In the genomic region with DNA sequence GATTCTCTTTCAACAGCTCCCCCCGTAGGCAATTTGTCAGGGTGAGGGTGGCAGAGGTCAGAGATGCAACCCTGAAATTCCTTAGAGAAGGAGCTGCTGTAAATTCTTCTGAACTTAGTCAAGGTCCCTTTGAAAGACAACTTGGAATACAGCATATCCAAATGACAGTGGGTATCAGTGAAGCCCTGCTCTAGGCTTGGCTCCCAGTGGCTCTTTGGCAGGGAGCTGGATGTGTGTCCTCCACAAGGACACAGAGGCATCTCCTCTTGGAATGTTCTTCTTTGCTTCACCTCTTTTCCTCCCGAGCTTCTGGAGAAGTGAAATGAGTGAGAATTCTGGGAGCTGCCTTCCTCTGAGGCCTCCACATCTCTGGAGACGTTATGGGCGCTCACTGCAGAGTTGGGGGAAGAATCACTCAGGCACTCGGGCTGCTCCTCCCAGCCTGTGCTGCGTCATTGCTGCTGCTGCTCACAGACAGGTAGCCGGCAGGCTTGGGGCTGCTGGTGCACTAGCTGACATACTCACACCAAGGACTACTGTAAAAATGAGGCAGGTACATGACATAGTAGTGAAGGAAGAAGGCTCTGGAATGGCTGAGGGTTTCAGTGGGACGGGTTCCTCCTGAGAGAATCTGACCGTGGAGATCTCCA, we compare ENCODE assay signal across 26 cellular contexts. TPM values are rescaled to one million over a fixed set of nuclear protein-coding genes. Genes with fewer than 3 reads are reported as not detected.
DNase-seq lines count a peak whose midpoint lies in the region; ATAC-seq, FAIRE-seq and TF ChIP-seq lines count a peak whose summit lies in the region.
"Had no signal": no experiment of that assay in that cellular context is flagged by ENCODE, and none has a peak within 500 bp of the region (broad histone marks: within the 10 kb centered on the region; RNA-seq: fewer than 3 reads in every experiment).

No MANE protein-coding gene starts in this region.

- H3K27me3 ChIP-seq in HepG2 (ENCODE audit: control insufficient read depth in 1 of 2, insufficient read depth in 2 of 2, low read length in 2 of 2): no peaks in the 10 kb centered on the region
- H3K27me3 ChIP-seq in right lobe of liver: no peaks in the 10 kb centered on the region
- H3K27me3 ChIP-seq in PC-3 (ENCODE audit: low read length): no peaks in the 10 kb centered on the region
- H3K27me3 ChIP-seq: BLaER1, breast epithelium, thyroid gland had no signal

- no peaks in the 10 kb centered on the region for H3K9me3 ChIP-seq in HepG2 (ENCODE audit: low read length)
- no peaks in the 10 kb centered on the region for H3K9me3 ChIP-seq in right lobe of liver
- H3K9me3 ChIP-seq in PC-3 (ENCODE audit: low read length): no peaks in the 10 kb centered on the region
- H3K9me3 ChIP-seq: A549, breast epithelium, thyroid gland had no signal

- no peaks in the 10 kb centered on the region for H3K9me3 Mint-ChIP-seq in mesothelial cell of epicardium
- H3K9me3 Mint-ChIP-seq: dendritic cell treated with granulocyte-macrophage colony-stimulating factor and Interleukin-4, amounts not matched to agents 40 ng/mL and 50 ng/mL, for 4 days; stimulated activated memory B cell treated with anti-CD40 and anti-IgM and Interleukin-4, amounts not matched to agents 10 μg/mL and 1 μg/mL and 100 μg/mL, for 72 hours had no signal

- in situ Hi-C loops in HepG2 (cut with HindIII; ENCODE audit: extremely low pct_ligation_motif_present, low pct_unique_long_range_greater_than_20kb): no loop called here

- H3K4me3 ChIP-seq in HepG2 (replicated peaks in 1 of 3; ENCODE audit: insufficient read depth in 1 of 3, low read depth in 2 of 3, low read length in 3 of 3) (no peak overlapping the region), right lobe of liver (no peak overlapping the region), PC-3 (ENCODE audit: low read length) (no peak overlapping the region)
- H3K4me3 ChIP-seq: A549, BLaER1, breast epithelium, skin epidermis, thyroid gland had no signal

- TF ChIP-seq POLR2A in HepG2 (IDR thresholded peaks at IDR 0.05; ENCODE audit: insufficient read depth in 1 of 2, low read depth in 2 of 2, low read length in 2 of 2) (no peak), right lobe of liver (IDR thresholded peaks at IDR 0.05) (no peak)

- intact Hi-C loops in HepG2 (cut with micrococcal nuclease; ENCODE audit: unreplicated experiment): no loop called here
- intact Hi-C loops in right lobe of liver (cut with DNase I): no loop called here
- intact Hi-C loops in Right ventricle myocardium superior (cut with DNase I): no loop called here
- intact Hi-C loops in PC-3 (cut with micrococcal nuclease): no loop called here

- H3K4me1 ChIP-seq in HepG2 (ENCODE audit: insufficient read depth, low read length) (no peaks in the 10 kb centered on the region), right lobe of liver (no peaks in the 10 kb centered on the region), PC-3 (ENCODE audit: insufficient read depth, low read length) (no peaks in the 10 kb centered on the region)
- H3K4me1 ChIP-seq: A549, BLaER1, breast epithelium had no signal

- H3K27me3 Mint-ChIP-seq in mesothelial cell of epicardium (ENCODE audit: low read depth): no peaks in the 10 kb centered on the region
- H3K27me3 Mint-ChIP-seq: dendritic cell treated with granulocyte-macrophage colony-stimulating factor and Interleukin-4, amounts not matched to agents 40 ng/mL and 50 ng/mL, for 4 days; stimulated activated memory B cell treated with anti-CD40 and anti-IgM and Interleukin-4, amounts not matched to agents 10 μg/mL and 1 μg/mL and 100 μg/mL, for 72 hours had no signal

- no peaks in the 10 kb centered on the region for H3K79me2 ChIP-seq in HepG2 (ENCODE audit: insufficient read depth, low read length)
- no peaks in the 10 kb centered on the region for H3K79me2 ChIP-seq in PC-3 (ENCODE audit: low read length)

- TF ChIP-seq RAD21 in HepG2 (CRISPR knock-in tag; IDR thresholded peaks at IDR 0.05): no peak

- H3K4me2 ChIP-seq in HepG2 (ENCODE audit: low read depth, low read length) (no peak overlapping the region), PC-3 (ENCODE audit: low read length) (no peak overlapping the region)
- H3K4me2 ChIP-seq: A549, BLaER1 had no signal

- peaks cover 20% of the 10 kb centered on the region for H3K36me3 Mint-ChIP-seq in mesothelial cell of epicardium

- H3K27ac ChIP-seq in HepG2 (ENCODE audit: extremely low read length, insufficient read depth, low read length) (no peak overlapping the region), right lobe of liver (no peak overlapping the region), PC-3 (ENCODE audit: low read length) (no peak overlapping the region)
- H3K27ac ChIP-seq: A549, BLaER1, breast epithelium, skin epidermis had no signal

- H3K4me3 Mint-ChIP-seq in mesothelial cell of epicardium: no peak overlapping the region
- H3K4me3 Mint-ChIP-seq: dendritic cell treated with granulocyte-macrophage colony-stimulating factor and Interleukin-4, amounts not matched to agents 40 ng/mL and 50 ng/mL, for 4 days; stimulated activated memory B cell treated with anti-CD40 and anti-IgM and Interleukin-4, amounts not matched to agents 10 μg/mL and 1 μg/mL and 100 μg/mL, for 72 hours had no signal

- CTCF ChIA-PET in HepG2 (lab: Yijun Ruan, JAX; ENCODE audit: low intra/inter-chr PET ratio, low total read pairs) (no interaction called here), PC-3 (lab: Charles Lee) (no interaction called here)

- H2AFZ ChIP-seq in HepG2 (ENCODE audit: low read length) (no peak overlapping the region), PC-3 (ENCODE audit: low read length) (no peak overlapping the region)

- WGBS in HepG2 (ENCODE audit: low lambda C conversion rate): 96% methylated on average over 9 of the region's 9 CpGs
- WGBS in right lobe of liver (ENCODE audit: insufficient coverage, low coverage, low lambda C conversion rate, missing lambda C conversion rate): 75% methylated on average over 2 of the region's 9 CpGs

- no peak for FAIRE-seq in HepG2 (lab: Jason Lieb, UNC)
- FAIRE-seq: A549, GM12892 had no signal

- BruUV-seq in HepG2 (replicated peaks; lab: Mats Ljungman, UMichigan): TSS peak; percentile 1
- no TSS peak for BruUV-seq in PC-3 (replicated peaks; lab: Mats Ljungman, UMichigan)

- TF ChIP-seq EP300 in HepG2 (IDR thresholded peaks at IDR 0.05; ENCODE audit: low read depth in 2 of 2, low read length in 2 of 2) (no peak), HepG2 (CRISPR knock-in tag; IDR thresholded peaks at IDR 0.05; ENCODE audit: borderline replicate concordance) (no peak)

- POLR2A ChIA-PET in HepG2 (lab: Yijun Ruan, JAX): no interaction called here
- POLR2A ChIA-PET in PC-3 (lab: Charles Lee; ENCODE audit: unreplicated experiment): interaction anchor here (0.6 kb wide), 1 partner anchor 399 kb away, joined by 13 read pairs; no protein-coding TSS in a partner anchor

- peak overlapping the region; percentile 71 for H3K27ac Mint-ChIP-seq in mesothelial cell of epicardium
- H3K27ac Mint-ChIP-seq: dendritic cell treated with granulocyte-macrophage colony-stimulating factor and Interleukin-4, amounts not matched to agents 40 ng/mL and 50 ng/mL, for 4 days; stimulated activated memory B cell treated with anti-CD40 and anti-IgM and Interleukin-4, amounts not matched to agents 10 μg/mL and 1 μg/mL and 100 μg/mL, for 72 hours had no signal

- H4K20me1 ChIP-seq in HepG2 (ENCODE audit: insufficient read depth, low read length) (peaks cover 27% of the 10 kb centered on the region; the same call in 1 of the 2 replicates), PC-3 (ENCODE audit: low read length) (no peaks in the 10 kb centered on the region)

- TF ChIP-seq CTCF in HepG2 (CRISPR knock-in tag; IDR thresholded peaks at IDR 0.05): no peak
- TF ChIP-seq CTCF in right lobe of liver (IDR thresholded peaks at IDR 0.05): no peak
- TF ChIP-seq CTCF in mesothelial cell of epicardium (IDR thresholded peaks at IDR 0.05; ENCODE audit: unreplicated experiment): no peak
- no peak for TF ChIP-seq CTCF in PC-3 (conservative IDR thresholded peaks at IDR 0.05; ENCODE audit: low read depth, low read length)

- H3K4me1 Mint-ChIP-seq in mesothelial cell of epicardium: peaks cover 26% of the 10 kb centered on the region
- H3K4me1 Mint-ChIP-seq: stimulated activated memory B cell treated with anti-CD40 and anti-IgM and Interleukin-4, amounts not matched to agents 10 μg/mL and 1 μg/mL and 100 μg/mL, for 72 hours had no signal

- DNase-seq in HepG2 (ENCODE audit: low spot score) (no peak), right lobe of liver (no peak), Right ventricle myocardium superior (no peak), mesothelial cell of epicardium (ENCODE audit: low spot score in 2 of 2, unreplicated experiment in 2 of 2) (no peak), SHP77 treated with DMSO at 0.1 percent for 48 hours (lab: John Stamatoyannopoulos, UW) (no peak), NCI-H526 treated with DMSO at 0.1 percent for 48 hours (lab: John Stamatoyannopoulos, UW) (no peak), KG1 (lab: John Stamatoyannopoulos, UW) (no peak), PC-3 (no peak)
- DNase-seq: activated CD4-positive, alpha-beta T cell treated with anti-CD3 and anti-CD28 coated beads for 4 hours; activated effector memory CD4-positive, alpha-beta T cell treated with anti-CD3 and anti-CD28 coated beads, Interleukin-2, amount 50 U/mL, for 16 hours; Calu3; left colon; NCI-H1048; NCI-H187 treated with DMSO at 0.1 percent for 48 hours; NCI-H2227 treated with DMSO at 0.1 percent for 48 hours; NCI-H774; SIG-M5; stimulated activated CD4-positive, alpha-beta T cell treated with anti-CD3 and anti-CD28 coated beads, Interleukin-2, amount 100 ng/mL, for 24 hours; thyroid gland had no signal

- no peaks in the 10 kb centered on the region for H3K9me2 ChIP-seq in PC-3 (replicated peaks; ENCODE audit: low read length)

- H3K36me3 ChIP-seq in HepG2 (replicated peaks in 1 of 2; ENCODE audit: control insufficient read depth in 1 of 2, insufficient read depth in 2 of 2, low read length in 2 of 2) (peaks cover 64 to 93% of the 10 kb centered on the region in 2 experiments), right lobe of liver (peaks cover 0 to 22% (median 10%) of the 10 kb centered on the region in 4 donors), PC-3 (ENCODE audit: low read depth, low read length) (peaks cover 26% of the 10 kb centered on the region; the same call in 1 of the 2 replicates)
- H3K36me3 ChIP-seq: breast epithelium had no signal

- no peaks in the 10 kb centered on the region for H3F3A ChIP-seq in PC-3 (ENCODE audit: low read length, unreplicated experiment)

- H3K9ac ChIP-seq in HepG2 (ENCODE audit: insufficient read depth, low read depth, low read length): no peak overlapping the region
- H3K9ac ChIP-seq in PC-3 (ENCODE audit: low read length): no peak overlapping the region
- H3K9ac ChIP-seq: BLaER1 had no signal

- ATAC-seq in HepG2 (peak; percentile 12; the same call in 1 of the 3 replicates), right lobe of liver (no peak), Right ventricle myocardium superior (ENCODE audit: poor library complexity) (peak; percentile 73), PC-3 (no peak)
- ATAC-seq: A549; left colon; stimulated activated memory B cell treated with anti-CD40 and anti-IgM and Interleukin-4, amounts not matched to agents 10 μg/mL and 1 μg/mL and 100 μg/mL, for 72 hours had no signal

RNA-seq across cellular contexts. Expression of a gene that starts 34.1 kb away (rescaled TPM):
- 108 and 144 TPM in 2 replicates for total RNA-seq in HepG2 (2016; rRNA removed; fragmentation: Illumina TruSeq; extraction: Trizol)
- 61.3 and 63.2 TPM in 2 replicates for total RNA-seq in HepG2 (2016; cell fraction: cytosol; rRNA removed; fragmentation: Illumina TruSeq; extraction: Trizol; ENCODE audit: low read depth)
- 106 and 153 TPM in 2 replicates for total RNA-seq in HepG2 (2016; cell fraction: insoluble cytoplasmic fraction; rRNA removed; fragmentation: Illumina TruSeq; extraction: Trizol)
- 66.8 and 68.4 TPM in 2 replicates for total RNA-seq in HepG2 (2016; cell fraction: membrane; rRNA removed; fragmentation: Illumina TruSeq; extraction: Trizol)
- total RNA-seq in HepG2 (2016; cell fraction: nucleus; rRNA removed; fragmentation: Illumina TruSeq; extraction: Trizol): 46.1 and 46.5 TPM in 2 replicates
- 152 and 171 TPM in 2 replicates for polyA plus RNA-seq in HepG2 (2011; rRNA removed)
- polyA plus RNA-seq in HepG2 (2011; cell fraction: cytosol; rRNA removed): 96.9 and 144 TPM in 2 replicates
- 55.7 and 80.2 TPM in 2 replicates for polyA plus RNA-seq in HepG2 (2011; cell fraction: nucleus; rRNA removed)
- 121 and 122 TPM in 2 replicates for polyA plus RNA-seq in HepG2 (2012)
- polyA plus RNA-seq in HepG2 (2016; cell fraction: cytosol; fragmentation: Illumina TruSeq; extraction: Trizol; ENCODE audit: low read depth): 51.0 and 56.6 TPM in 2 replicates
- polyA plus RNA-seq in HepG2 (2016; cell fraction: insoluble cytoplasmic fraction; fragmentation: Illumina TruSeq; extraction: Trizol; ENCODE audit: low read depth): 155 and 168 TPM in 2 replicates
- polyA plus RNA-seq in HepG2 (2016; cell fraction: membrane; fragmentation: Illumina TruSeq; extraction: Trizol; ENCODE audit: low read depth): 61.5 and 63.6 TPM in 2 replicates
- polyA plus RNA-seq in HepG2 (2016; cell fraction: nucleus; fragmentation: Illumina TruSeq; extraction: Trizol; ENCODE audit: insufficient read depth, low read depth): 102 and 103 TPM in 2 replicates
- 81.1 TPM in 2 replicates for polyA minus RNA-seq in HepG2 (2011; rRNA and poly(A)+ RNA removed; ENCODE audit: low replicate concordance)
- 19.5 and 25.9 TPM in 2 replicates for polyA minus RNA-seq in HepG2 (2011; cell fraction: cytosol; rRNA and poly(A)+ RNA removed)
- 19.4 and 32.6 TPM in 2 replicates for polyA minus RNA-seq in HepG2 (2011; cell fraction: nucleus; rRNA and poly(A)+ RNA removed)
- 10 to 100 TPM; 31.5 to 69.5 (median 40.0) TPM for total RNA-seq in right lobe of liver
- 128 TPM for total RNA-seq in Right ventricle myocardium superior
- total RNA-seq in mesothelial cell of epicardium: 142 to 148 TPM (median 145 TPM) in 3 replicates
- 35.0 and 50.5 TPM in 2 replicates for total RNA-seq in PC-3 (2014; rRNA removed)

RNA-seq across cellular contexts. Expression of a gene that starts 39.4 kb away (rescaled TPM):
- total RNA-seq in HepG2 (2016; rRNA removed; fragmentation: Illumina TruSeq; extraction: Trizol) (0.11 and 0.17 TPM in 2 replicates), right lobe of liver (1 to 10 TPM in 4 of 6 experiments, under 1 TPM in 2; 0.66 to 1.7 (median 1.0) TPM), Right ventricle myocardium superior (11.7 TPM), mesothelial cell of epicardium (5.4 to 6.1 TPM (median 5.5 TPM) in 3 replicates), PC-3 (2014; rRNA removed) (1.7 and 1.8 TPM in 2 replicates)
- 0.20 and 0.26 TPM in 2 replicates for total RNA-seq in HepG2 (2016; cell fraction: cytosol; rRNA removed; fragmentation: Illumina TruSeq; extraction: Trizol; ENCODE audit: low read depth)
- total RNA-seq in HepG2 (2016; cell fraction: insoluble cytoplasmic fraction; rRNA removed; fragmentation: Illumina TruSeq; extraction: Trizol): 0.19 and 0.25 TPM in 2 replicates
- 0.14 and 0.15 TPM in 2 replicates for total RNA-seq in HepG2 (2016; cell fraction: membrane; rRNA removed; fragmentation: Illumina TruSeq; extraction: Trizol)
- total RNA-seq in HepG2 (2016; cell fraction: nucleus; rRNA removed; fragmentation: Illumina TruSeq; extraction: Trizol): 0.37 and 0.50 TPM in 2 replicates
- 0.21 and 0.28 TPM in 2 replicates for polyA plus RNA-seq in HepG2 (2011; rRNA removed)
- 0.12 and 0.15 TPM in 2 replicates for polyA plus RNA-seq in HepG2 (2011; cell fraction: cytosol; rRNA removed)
- polyA plus RNA-seq in HepG2 (2011; cell fraction: nucleus; rRNA removed): 0.59 and 0.64 TPM in 2 replicates
- 0.21 and 0.44 TPM in 2 replicates for polyA plus RNA-seq in HepG2 (2012)
- polyA plus RNA-seq in HepG2 (2016; cell fraction: cytosol; fragmentation: Illumina TruSeq; extraction: Trizol; ENCODE audit: low read depth): 0.16 and 0.17 TPM in 2 replicates
- 0.10 and 0.34 TPM in 2 replicates for polyA plus RNA-seq in HepG2 (2016; cell fraction: insoluble cytoplasmic fraction; fragmentation: Illumina TruSeq; extraction: Trizol; ENCODE audit: low read depth)
- 0.07 and 0.15 TPM in 2 replicates for polyA plus RNA-seq in HepG2 (2016; cell fraction: membrane; fragmentation: Illumina TruSeq; extraction: Trizol; ENCODE audit: low read depth)
- polyA plus RNA-seq in HepG2 (2016; cell fraction: nucleus; fragmentation: Illumina TruSeq; extraction: Trizol; ENCODE audit: insufficient read depth, low read depth): 0.22 and 0.72 TPM in 2 replicates
- 0.28 TPM in 1 of 2 replicates, not detected in the other for polyA minus RNA-seq in HepG2 (2011; rRNA and poly(A)+ RNA removed; ENCODE audit: low replicate concordance)
- polyA minus RNA-seq in HepG2 (2011; cell fraction: cytosol; rRNA and poly(A)+ RNA removed): not detected in 2 replicates
- polyA minus RNA-seq in HepG2 (2011; cell fraction: nucleus; rRNA and poly(A)+ RNA removed): 0.64 and 0.87 TPM in 2 replicates

RNA-seq across cellular contexts. Expression of a gene that starts 50.6 kb away (rescaled TPM):
- total RNA-seq in HepG2 (2016; rRNA removed; fragmentation: Illumina TruSeq; extraction: Trizol) (42.1 and 59.1 TPM in 2 replicates), right lobe of liver (10 to 100 TPM; 11.3 to 14.0 (median 12.5) TPM), Right ventricle myocardium superior (8.8 TPM), mesothelial cell of epicardium (23.6 to 23.9 TPM (median 23.8 TPM) in 3 replicates), PC-3 (2014; rRNA removed) (10.4 and 13.7 TPM in 2 replicates)
- 32.4 and 35.6 TPM in 2 replicates for total RNA-seq in HepG2 (2016; cell fraction: cytosol; rRNA removed; fragmentation: Illumina TruSeq; extraction: Trizol; ENCODE audit: low read depth)
- 41.0 and 60.9 TPM in 2 replicates for total RNA-seq in HepG2 (2016; cell fraction: insoluble cytoplasmic fraction; rRNA removed; fragmentation: Illumina TruSeq; extraction: Trizol)
- 29.2 and 32.9 TPM in 2 replicates for total RNA-seq in HepG2 (2016; cell fraction: membrane; rRNA removed; fragmentation: Illumina TruSeq; extraction: Trizol)
- 66.4 and 75.5 TPM in 2 replicates for total RNA-seq in HepG2 (2016; cell fraction: nucleus; rRNA removed; fragmentation: Illumina TruSeq; extraction: Trizol)
- 105 and 108 TPM in 2 replicates for polyA plus RNA-seq in HepG2 (2011; rRNA removed)
- polyA plus RNA-seq in HepG2 (2011; cell fraction: cytosol; rRNA removed): 53.2 and 89.4 TPM in 2 replicates
- 65.7 and 85.9 TPM in 2 replicates for polyA plus RNA-seq in HepG2 (2011; cell fraction: nucleus; rRNA removed)
- 99.1 and 106 TPM in 2 replicates for polyA plus RNA-seq in HepG2 (2012)
- 2.2 and 2.6 TPM in 2 replicates for polyA plus RNA-seq in HepG2 (2016; cell fraction: cytosol; fragmentation: Illumina TruSeq; extraction: Trizol; ENCODE audit: low read depth)
- 31.8 and 32.9 TPM in 2 replicates for polyA plus RNA-seq in HepG2 (2016; cell fraction: insoluble cytoplasmic fraction; fragmentation: Illumina TruSeq; extraction: Trizol; ENCODE audit: low read depth)
- polyA plus RNA-seq in HepG2 (2016; cell fraction: membrane; fragmentation: Illumina TruSeq; extraction: Trizol; ENCODE audit: low read depth): 8.5 and 9.3 TPM in 2 replicates
- 140 and 144 TPM in 2 replicates for polyA plus RNA-seq in HepG2 (2016; cell fraction: nucleus; fragmentation: Illumina TruSeq; extraction: Trizol; ENCODE audit: insufficient read depth, low read depth)
- polyA minus RNA-seq in HepG2 (2011; rRNA and poly(A)+ RNA removed; ENCODE audit: low replicate concordance): 13.5 and 115 TPM in 2 replicates
- polyA minus RNA-seq in HepG2 (2011; cell fraction: cytosol; rRNA and poly(A)+ RNA removed): 82.7 and 108 TPM in 2 replicates
- 78.4 and 93.9 TPM in 2 replicates for polyA minus RNA-seq in HepG2 (2011; cell fraction: nucleus; rRNA and poly(A)+ RNA removed)

Comparison
In these comparisons a context has a peak if more than half of its experiments do, and no peak if none do; other contexts are left out.
1. ATAC-seq: peak in HepG2 (single experiment) and Right ventricle myocardium superior (single experiment); none in right lobe of liver (0 of 4) and PC-3 (single experiment).